Comparison of ENCODE assay signal across 13 cellular contexts in genomic region chr14:70871863-70872677, GRCh38. TPM values are rescaled to one million over a fixed set of nuclear protein-coding genes. Genes with fewer than 3 reads are reported as not detected.
DNase-seq lines count a peak whose midpoint lies in the region; ATAC-seq and TF ChIP-seq lines count a peak whose summit lies in the region.
"Had no signal": no experiment of that assay in that cellular context is flagged by ENCODE, and none has a peak within 500 bp of the region (broad histone marks: within the 10 kb centered on the region; RNA-seq: fewer than 3 reads in every experiment).

No MANE protein-coding gene starts in this region.

- H3K79me1 ChIP-seq in mesenchymal stem cell (replicated peaks; ENCODE audit: low read length, poor library complexity, severe bottlenecking), result no peaks in the 10 kb centered on the region

- H3K18ac ChIP-seq in mesenchymal stem cell (ENCODE audit: low read depth in 1 of 2, low read length in 2 of 2), result peak overlapping the region; percentile 43 to 72

- CTCF ChIA-PET in HEK293 (lab: Yijun Ruan, JAX) (interaction anchor here (0.7 kb wide), 1 partner anchor 328 kb away, joined by 3 read pairs; no protein-coding TSS in a partner anchor), Calu3 (lab: Charles Lee) (interaction anchor here (0.7 to 0.8 kb wide), 2 partner anchors 49 to 347 kb away, joined by 3 to 10 read pairs; no protein-coding TSS in a partner anchor)
- CTCF ChIA-PET in activated CD8-positive, alpha-beta T cell treated with anti-CD3 and anti-CD28 coated beads, Interleukin-2, amount 10 ng/mL, durations not matched to agents 7 days and 5 days (lab: Charles Lee), result interaction anchor here (0.7 to 4.6 kb wide), 18 partner anchors 9 to 159 kb away, joined by 3 to 78 read pairs (median 6); partner anchors contain the start of genes MAP3K9 and PCNX1

- intact Hi-C loops in body of pancreas (cut with DNase I), result no loop called here
- intact Hi-C loops in Calu3 (cut with micrococcal nuclease; ENCODE audit: unreplicated experiment), result no loop called here

- H2BK12ac ChIP-seq in mesenchymal stem cell (ENCODE audit: low read length in 2 of 2), result peak overlapping the region; percentile 54 to 79

- H2BK120ac ChIP-seq in mesenchymal stem cell (ENCODE audit: low read depth, low read length), result no peak overlapping the region

- 76% methylated on average over 8 of the region's 10 CpGs for WGBS in mesenchymal stem cell
- WGBS in body of pancreas, 2 donors, result 68 to 74% methylated on average over 10 of the region's 10 CpGs

- peak; percentile 49 for DNase-seq in GM06990 (ENCODE audit: extremely low read depth, insufficient read length)
- peak; percentile 44 for DNase-seq in activated CD8-positive, alpha-beta T cell treated with anti-CD3 and anti-CD28 coated beads, Interleukin-2, amount 10 ng/mL, durations not matched to agents 7 days and 5 days
- peak; percentile 44 for DNase-seq in mesenchymal stem cell
- DNase-seq in body of pancreas, result no peak
- DNase-seq in HCEC 1CT, result no peak
- DNase-seq in Calu3, result no peak
- DNase-seq: hippocampal formation, KBM-7, NCI-H2171, retina had no signal

- no peak overlapping the region for H3K23ac ChIP-seq in mesenchymal stem cell (ENCODE audit: low read length in 2 of 2)

- no peak for TF ChIP-seq CTCF in GM06990 (IDR thresholded peaks at IDR 0.05; ENCODE audit: insufficient read depth, low read length, poor library complexity, severe bottlenecking)
- no peak for TF ChIP-seq CTCF in HEK293 (tag by site-specific recombination; IDR thresholded peaks at IDR 0.05)
- TF ChIP-seq CTCF in body of pancreas (IDR thresholded peaks at IDR 0.05), result no peak
- TF ChIP-seq CTCF in Calu3 (IDR thresholded peaks at IDR 0.05; ENCODE audit: unreplicated experiment), result no peak

- H3K4me1 Mint-ChIP-seq in activated CD8-positive, alpha-beta T cell treated with anti-CD3 and anti-CD28 coated beads, Interleukin-2, amount 10 ng/mL, durations not matched to agents 7 days and 5 days (ENCODE audit: low read depth), result peaks cover 36% of the 10 kb centered on the region
- H3K4me1 Mint-ChIP-seq in Calu3 (ENCODE audit: low read depth, unreplicated experiment), result no peaks in the 10 kb centered on the region

- peak overlapping the region in 1 of 2 experiments; percentile 68 for H3K4ac ChIP-seq in mesenchymal stem cell (ENCODE audit: low read depth in 1 of 2, low read length in 2 of 2)

- H3K9me3 Mint-ChIP-seq in activated CD8-positive, alpha-beta T cell treated with anti-CD3 and anti-CD28 coated beads, Interleukin-2, amount 10 ng/mL, durations not matched to agents 7 days and 5 days (ENCODE audit: insufficient read depth), result peaks cover 22% of the 10 kb centered on the region
- no peaks in the 10 kb centered on the region for H3K9me3 Mint-ChIP-seq in Calu3 (ENCODE audit: low read depth, unreplicated experiment)

- no peak overlapping the region for H2BK15ac ChIP-seq in mesenchymal stem cell (ENCODE audit: low read depth, poor library complexity, severe bottlenecking)

- no TSS peak for BruUV-seq in Calu3 (replicated peaks; lab: Mats Ljungman, UMichigan)

- no peaks in the 10 kb centered on the region for H3K27me3 Mint-ChIP-seq in activated CD8-positive, alpha-beta T cell treated with anti-CD3 and anti-CD28 coated beads, Interleukin-2, amount 10 ng/mL, durations not matched to agents 7 days and 5 days (ENCODE audit: low read depth)
- H3K27me3 Mint-ChIP-seq in Calu3 (ENCODE audit: unreplicated experiment), result no peaks in the 10 kb centered on the region

- no peak overlapping the region for H2AFZ ChIP-seq in mesenchymal stem cell (ENCODE audit: low read depth, low read length)

- H3K4me1 ChIP-seq in HEK293 (ENCODE audit: control insufficient read depth, insufficient read depth, low read length), result no peaks in the 10 kb centered on the region
- peaks cover 1% of the 10 kb centered on the region for H3K4me1 ChIP-seq in mesenchymal stem cell (ENCODE audit: control insufficient read depth, insufficient read depth, low read depth, low read length)
- H3K4me1 ChIP-seq in body of pancreas, result no peaks in the 10 kb centered on the region
- H3K4me1 ChIP-seq: tibial nerve had no signal

- H3K36me3 Mint-ChIP-seq in activated CD8-positive, alpha-beta T cell treated with anti-CD3 and anti-CD28 coated beads, Interleukin-2, amount 10 ng/mL, durations not matched to agents 7 days and 5 days (ENCODE audit: low read depth), result peaks cover 28% of the 10 kb centered on the region
- H3K36me3 Mint-ChIP-seq in Calu3 (ENCODE audit: insufficient read depth, unreplicated experiment), result no peaks in the 10 kb centered on the region

- H3K36me3 ChIP-seq in GM06990 (ENCODE audit: control insufficient read depth, insufficient read depth, low read length) (no peaks in the 10 kb centered on the region), HEK293 (ENCODE audit: control insufficient read depth in 2 of 2, insufficient read depth in 1 of 2, low read length in 2 of 2) (no peaks in the 10 kb centered on the region), mesenchymal stem cell (ENCODE audit: control insufficient read depth in 1 of 2, insufficient read depth in 2 of 2, low read depth in 1 of 2, low read length in 2 of 2) (no peaks in the 10 kb centered on the region), body of pancreas (replicated peaks in 1 of 2; ENCODE audit: insufficient read depth in 1 of 2, low read depth in 2 of 2) (no peaks in the 10 kb centered on the region)
- H3K36me3 ChIP-seq: tibial nerve had no signal

- ATAC-seq in activated CD8-positive, alpha-beta T cell treated with anti-CD3 and anti-CD28 coated beads, Interleukin-2, amount 10 ng/mL, durations not matched to agents 7 days and 5 days, result peak; percentile 88
- ATAC-seq in GM18505 (IDR thresholded peaks at IDR 0.05; ENCODE audit: unreplicated experiment), result no peak
- no peak for ATAC-seq in body of pancreas

- H3K9me3 ChIP-seq in HEK293 (ENCODE audit: control insufficient read depth, insufficient read depth, low read depth, low read length) (no peaks in the 10 kb centered on the region; the same call in 1 of the 2 replicates), mesenchymal stem cell (ENCODE audit: control insufficient read depth, low read length) (peaks cover 13% of the 10 kb centered on the region), body of pancreas (peaks cover 0 to 10% (median 0%) of the 10 kb centered on the region in 3 donors)

- H4K8ac ChIP-seq in mesenchymal stem cell (ENCODE audit: low read length), result peak overlapping the region; percentile 60

- no peak overlapping the region for H2BK5ac ChIP-seq in mesenchymal stem cell (ENCODE audit: low read depth, low read length, poor library complexity, severe bottlenecking)

- POLR2A ChIA-PET in HEK293 (lab: Yijun Ruan, JAX), result no interaction called here
- POLR2A ChIA-PET in activated CD8-positive, alpha-beta T cell treated with anti-CD3 and anti-CD28 coated beads, Interleukin-2, amount 10 ng/mL, durations not matched to agents 7 days and 5 days (lab: Charles Lee), result interaction anchor here (0.7 to 3.0 kb wide), 7 partner anchors 9 to 63 kb away, joined by 3 to 16 read pairs (median 3); partner anchors contain the start of gene PCNX1

- TF ChIP-seq POLR2A in GM18505 (IDR thresholded peaks at IDR 0.05; ENCODE audit: borderline replicate concordance, extremely low read depth, insufficient read depth, insufficient read length), result no peak
- TF ChIP-seq POLR2A in body of pancreas (IDR thresholded peaks at IDR 0.05), result no peak

- H2AK5ac ChIP-seq in mesenchymal stem cell (ENCODE audit: low read length, severe bottlenecking), result no peak overlapping the region

- peak overlapping the region; percentile 68 for H3K4me3 Mint-ChIP-seq in activated CD8-positive, alpha-beta T cell treated with anti-CD3 and anti-CD28 coated beads, Interleukin-2, amount 10 ng/mL, durations not matched to agents 7 days and 5 days
- H3K4me3 Mint-ChIP-seq in Calu3 (ENCODE audit: low read depth, unreplicated experiment), result no peak overlapping the region

- H3K4me2 ChIP-seq in mesenchymal stem cell (ENCODE audit: low read length, poor library complexity, severe bottlenecking), result no peak overlapping the region

- H3K9ac ChIP-seq in mesenchymal stem cell (ENCODE audit: low read length), result no peak overlapping the region

- H3K27ac ChIP-seq in HEK293 (ENCODE audit: extremely low read depth, low read depth, low read length), result no peak overlapping the region
- no peak overlapping the region for H3K27ac ChIP-seq in mesenchymal stem cell (ENCODE audit: low read length, poor library complexity, severe bottlenecking)
- no peak overlapping the region for H3K27ac ChIP-seq in body of pancreas
- H3K27ac ChIP-seq: tibial nerve had no signal

- H3K27me3 ChIP-seq in GM06990 (replicated peaks; ENCODE audit: control insufficient read depth, insufficient read depth, low read length) (no peaks in the 10 kb centered on the region), mesenchymal stem cell (ENCODE audit: control insufficient read depth in 1 of 2, insufficient read depth in 1 of 2, low read length in 2 of 2) (no peaks in the 10 kb centered on the region), body of pancreas (no peaks in the 10 kb centered on the region)
- H3K27me3 ChIP-seq: tibial nerve had no signal

- peak overlapping the region in 1 of 2 experiments; percentile 71 for H3K14ac ChIP-seq in mesenchymal stem cell (ENCODE audit: low read length in 2 of 2)

- H4K91ac ChIP-seq in mesenchymal stem cell (ENCODE audit: low read length), result peak overlapping the region; percentile 2

- peak overlapping the region; percentile 90 for H3K27ac Mint-ChIP-seq in activated CD8-positive, alpha-beta T cell treated with anti-CD3 and anti-CD28 coated beads, Interleukin-2, amount 10 ng/mL, durations not matched to agents 7 days and 5 days
- no peak overlapping the region for H3K27ac Mint-ChIP-seq in Calu3 (ENCODE audit: unreplicated experiment)

- H3K4me3 ChIP-seq in GM06990 (replicated peaks; ENCODE audit: low read depth, low read length) (peak overlapping the region; percentile 36), HEK293 (ENCODE audit: low read depth, low read length) (no peak overlapping the region), mesenchymal stem cell (ENCODE audit: insufficient read depth in 1 of 2, low read depth in 1 of 2, low read length in 2 of 2) (no peak overlapping the region), body of pancreas (no peak overlapping the region)
- H3K4me3 ChIP-seq: tibial nerve had no signal

TF ChIP-seq in HEK293, 187 proteins besides CTCF, POLR2A, EP300 and RAD21:
- peak; percentile 32 for TF ChIP-seq SETDB1 (IDR thresholded peaks at IDR 0.05; ENCODE audit: insufficient read length, low read length)
- no peak for TF ChIP-seq PRDM1 (tag by site-specific recombination; IDR thresholded peaks at IDR 0.05)
- TF ChIP-seq ZNF76 (tag by site-specific recombination; IDR thresholded peaks at IDR 0.05; ENCODE audit: borderline replicate concordance, low read depth), result no peak
- TF ChIP-seq ZNF585B (tag by site-specific recombination; IDR thresholded peaks at IDR 0.05), result 0 out of 2 replicates have a peak, but pooled peaks have one; percentile 11
- TF ChIP-seq ZNF157 (tag by site-specific recombination; IDR thresholded peaks at IDR 0.05), result no peak

RNA-seq across cellular contexts. Expression of gene PCNX1, which starts 35.2 kb away (rescaled TPM):
- total RNA-seq in activated CD8-positive, alpha-beta T cell treated with anti-CD3 and anti-CD28 coated beads, Interleukin-2, amount 10 ng/mL, durations not matched to agents 7 days and 5 days, result 10 to 100 TPM; 67.8 to 68.9 TPM
- 23.8 TPM for polyA plus RNA-seq in mesenchymal stem cell (2013, experiment 1 of 2)
- polyA plus RNA-seq in mesenchymal stem cell (2013, experiment 2 of 2), result 22.4 TPM
- 10 to 100 TPM; 25.4 to 94.3 TPM for total RNA-seq in body of pancreas
- total RNA-seq in Calu3 (2022), result 30.4 and 34.1 TPM in 2 replicates

Comparison
In these comparisons a context has a peak if more than half of its experiments do, and no peak if none do; other contexts are left out.
1. DNase-seq: peak in GM06990 (single experiment), activated CD8-positive, alpha-beta T cell treated with anti-CD3 and anti-CD28 coated beads, Interleukin-2, amount 10 ng/mL, durations not matched to agents 7 days and 5 days (single experiment) and mesenchymal stem cell (single experiment); none in body of pancreas (0 of 4), HCEC 1CT (single experiment) and Calu3 (single experiment).